In the genomic region with DNA sequence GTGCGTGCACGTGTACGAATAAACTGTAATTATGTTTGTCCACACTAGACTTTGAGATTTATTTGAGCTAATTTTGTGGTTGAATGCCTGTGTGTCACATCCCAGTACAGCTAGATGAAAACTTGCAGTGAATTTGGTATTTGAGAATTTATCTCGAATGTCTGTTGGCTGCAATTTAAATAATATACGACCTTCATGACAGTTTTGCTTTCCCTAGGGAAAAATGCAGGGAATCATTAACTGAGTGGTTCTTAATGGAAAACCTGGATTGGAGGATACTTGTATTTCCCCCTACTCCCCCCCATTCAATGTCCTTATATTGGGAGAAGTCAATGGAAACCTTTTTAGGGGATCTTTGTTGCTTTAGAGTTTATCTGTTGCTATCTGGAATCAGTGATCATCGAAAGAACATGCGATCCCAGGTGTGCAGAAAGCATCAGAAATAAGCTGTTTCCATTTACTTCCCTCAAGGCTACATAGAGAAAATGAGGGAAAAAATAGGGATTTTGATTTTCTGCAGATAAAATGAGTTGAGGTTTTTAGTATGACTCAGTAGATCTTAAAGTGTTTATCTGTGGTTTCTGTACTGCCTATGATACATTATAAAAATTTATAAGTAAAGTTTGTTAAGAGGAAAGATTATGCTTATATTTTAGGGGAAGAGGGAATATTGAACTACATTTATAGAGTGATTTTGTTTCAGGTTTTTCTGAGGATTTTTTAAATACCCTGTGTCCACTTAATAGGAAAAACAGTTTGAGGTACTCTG, we compare ENCODE assay signal across 8 cellular contexts.
DNase-seq lines count a peak whose midpoint lies in the region; TF ChIP-seq lines count a peak whose summit lies in the region.
"Not testable (repeated sequence)": the region's sequence is repeated elsewhere in the genome, so short reads cannot be mapped to it uniquely, and the experiment has no call there.

No MANE protein-coding gene starts in this region.

- peaks cover 37% of the 10 kb centered on the region for H4K20me1 ChIP-seq in BLaER1

- not testable (repeated sequence) for H2BK120ac ChIP-seq in mesendoderm (ENCODE audit: low read depth, low read length)

- not testable (repeated sequence) for H2BK15ac ChIP-seq in mesendoderm (replicated peaks; ENCODE audit: low read depth)

- H3K9me3 Mint-ChIP-seq in activated CD4-positive, alpha-beta memory T cell treated with anti-CD3 and anti-CD28 coated beads for 36 hours; MCF 10A (ENCODE audit: unreplicated experiment): not testable (repeated sequence)

- H3K27ac Mint-ChIP-seq in activated CD4-positive, alpha-beta memory T cell treated with anti-CD3 and anti-CD28 coated beads for 36 hours: not testable (repeated sequence)
- peak overlapping the region; percentile 89 for H3K27ac Mint-ChIP-seq in MCF 10A (ENCODE audit: low read depth, unreplicated experiment)

- H2AK5ac ChIP-seq in mesendoderm (ENCODE audit: low read length): not testable (repeated sequence)

- peaks cover 12% of the 10 kb centered on the region for H3K79me2 ChIP-seq in mesendoderm (ENCODE audit: control insufficient read depth, insufficient read depth, low read length)

- 0 out of 2 replicates have a peak overlapping the region, but pooled peaks have one; percentile 57 for H3K9ac ChIP-seq in BLaER1
- peak overlapping the region; percentile 2 for H3K9ac ChIP-seq in NT2/D1 (ENCODE audit: insufficient read length, low read depth)
- peak overlapping the region; percentile 53 for H3K9ac ChIP-seq in mesendoderm (ENCODE audit: low read length)
- peak overlapping the region in 2 of 3 donors; percentile 14 to 35 for H3K9ac ChIP-seq in skeletal muscle tissue (ENCODE audit: low read depth in 1 of 3, low read length in 3 of 3)

- not testable (repeated sequence) for H3K79me1 ChIP-seq in mesendoderm (ENCODE audit: low read length)

- BruUV-seq in MCF 10A (replicated peaks; lab: Mats Ljungman, UMichigan): TSS peak; percentile 36

- no CpG with 5 or more reads among the region's 7 CpGs for WGBS in mesendoderm (ENCODE audit: extremely low coverage, insufficient coverage, low lambda C conversion rate)

- not testable (repeated sequence) for H3K27me3 ChIP-seq in BLaER1; NT2/D1 (ENCODE audit: insufficient read depth, insufficient read length); mesendoderm (ENCODE audit: insufficient read depth, low read length, poor library complexity); skeletal muscle tissue (ENCODE audit: control insufficient read depth in 3 of 3, insufficient read depth in 3 of 3, low read length in 3 of 3)

- not testable (repeated sequence) for H3K27ac ChIP-seq in BLaER1; mesendoderm (ENCODE audit: low read depth, low read length); skeletal muscle tissue (ENCODE audit: low read depth, low read length)
- H3K27ac ChIP-seq in HEK293 (ENCODE audit: extremely low read depth, low read depth, low read length): 0 out of 2 replicates have a peak overlapping the region, but pooled peaks have one; percentile 53

- H3K4me3 ChIP-seq in BLaER1 (peak overlapping the region; percentile 72), HEK293 (ENCODE audit: low read depth, low read length) (peak overlapping the region; percentile 46), fibroblast of pulmonary artery (replicated peaks; ENCODE audit: low read depth, low read length) (peak overlapping the region; percentile 44), skeletal muscle tissue (ENCODE audit: low read length in 3 of 3) (peak overlapping the region in 1 of 3 donors; percentile 43)
- not testable (repeated sequence) for H3K4me3 ChIP-seq in NT2/D1 (ENCODE audit: insufficient read length, low read depth); mesendoderm (ENCODE audit: low read length)

- peaks cover 12% of the 10 kb centered on the region for H3K4me1 Mint-ChIP-seq in activated CD4-positive, alpha-beta memory T cell treated with anti-CD3 and anti-CD28 coated beads for 36 hours (ENCODE audit: low read depth)
- peaks cover 12% of the 10 kb centered on the region for H3K4me1 Mint-ChIP-seq in MCF 10A (ENCODE audit: insufficient read depth, unreplicated experiment)

- peaks cover 40% of the 10 kb centered on the region for H3K4me1 ChIP-seq in BLaER1
- H3K4me1 ChIP-seq in HEK293 (ENCODE audit: control insufficient read depth, insufficient read depth, low read length); NT2/D1 (ENCODE audit: insufficient read depth, insufficient read length); mesendoderm (ENCODE audit: control insufficient read depth, low read depth, low read length); skeletal muscle tissue (ENCODE audit: control insufficient read depth in 3 of 3, insufficient read depth in 3 of 3, low read length in 3 of 3): not testable (repeated sequence)

- not testable (repeated sequence) for H3K36me3 Mint-ChIP-seq in activated CD4-positive, alpha-beta memory T cell treated with anti-CD3 and anti-CD28 coated beads for 36 hours; MCF 10A (ENCODE audit: insufficient read depth, unreplicated experiment)

- CTCF ChIA-PET in HEK293 (lab: Yijun Ruan, JAX) (interaction anchor here (0.7 kb wide), 2 partner anchors 82 to 126 kb away, joined by 3 to 4 read pairs; no protein-coding TSS in a partner anchor), MCF 10A (lab: Yijun Ruan, JAX) (interaction anchor here (0.6 kb wide), 1 partner anchor 60 kb away, joined by 3 read pairs; no protein-coding TSS in a partner anchor)
- CTCF ChIA-PET in activated CD4-positive, alpha-beta memory T cell treated with anti-CD3 and anti-CD28 coated beads for 36 hours (lab: Charles Lee): not testable (repeated sequence)

- not testable (repeated sequence) for H4K8ac ChIP-seq in mesendoderm (ENCODE audit: low read depth, low read length)

- not testable (repeated sequence) for H3K36me3 ChIP-seq in BLaER1; HEK293 (ENCODE audit: control insufficient read depth in 2 of 2, insufficient read depth in 1 of 2, low read length in 2 of 2); NT2/D1 (ENCODE audit: insufficient read depth, insufficient read length, low read length); mesendoderm (ENCODE audit: control insufficient read depth, insufficient read depth, low read length); skeletal muscle tissue (ENCODE audit: control insufficient read depth in 3 of 3, insufficient read depth in 3 of 3, low read length in 3 of 3)

- H3K27me3 Mint-ChIP-seq in activated CD4-positive, alpha-beta memory T cell treated with anti-CD3 and anti-CD28 coated beads for 36 hours; MCF 10A (ENCODE audit: insufficient read depth, unreplicated experiment): not testable (repeated sequence)

- not testable (repeated sequence) for H2BK5ac ChIP-seq in mesendoderm (ENCODE audit: low read length)

- DNase-seq in NT2/D1 (ENCODE audit: low read depth, low spot score); activated CD4-positive, alpha-beta memory T cell treated with anti-CD3 and anti-CD28 coated beads for 36 hours; fibroblast of pulmonary artery (ENCODE audit: low read depth); mesendoderm: not testable (repeated sequence)
- DNase-seq in MCF 10A (ENCODE audit: unreplicated experiment): peak; percentile 8

- not testable (repeated sequence) for H3K4ac ChIP-seq in mesendoderm (ENCODE audit: low read depth, low read length)

- peak overlapping the region; percentile 37 for H3K56ac ChIP-seq in mesendoderm (ENCODE audit: low read length)

- not testable (repeated sequence) for H4K5ac ChIP-seq in mesendoderm (ENCODE audit: low read length)

- intact Hi-C loops in activated CD4-positive, alpha-beta memory T cell treated with anti-CD3 and anti-CD28 coated beads for 36 hours (cut with micrococcal nuclease); MCF 10A (cut with micrococcal nuclease): not testable (repeated sequence)

- not testable (repeated sequence) for TF ChIP-seq CTCF in HEK293 (tag by site-specific recombination; IDR thresholded peaks at IDR 0.05); MCF 10A (IDR thresholded peaks at IDR 0.05; ENCODE audit: unreplicated experiment); fibroblast of pulmonary artery (IDR thresholded peaks at IDR 0.05; ENCODE audit: low read length, missing control alignments)

- H3K23ac ChIP-seq in mesendoderm (ENCODE audit: low read length): not testable (repeated sequence)

- H3K4me3 Mint-ChIP-seq in activated CD4-positive, alpha-beta memory T cell treated with anti-CD3 and anti-CD28 coated beads for 36 hours: peak overlapping the region; percentile 66
- peak overlapping the region; percentile 96 for H3K4me3 Mint-ChIP-seq in MCF 10A (ENCODE audit: unreplicated experiment)

- H3K18ac ChIP-seq in mesendoderm (ENCODE audit: low read length): not testable (repeated sequence)

- POLR2A ChIA-PET in HEK293 (lab: Yijun Ruan, JAX) (interaction anchor here (0.7 kb wide), 1 partner anchor 117 kb away, joined by 3 read pairs; no protein-coding TSS in a partner anchor), MCF 10A (lab: Yijun Ruan, JAX) (interaction anchor here (0.7 to 1.1 kb wide), 3 partner anchors 114 to 223 kb away, joined by 3 read pairs; no protein-coding TSS in a partner anchor)
- POLR2A ChIA-PET in activated CD4-positive, alpha-beta memory T cell treated with anti-CD3 and anti-CD28 coated beads for 36 hours (lab: Charles Lee): not testable (repeated sequence)

- peak overlapping the region; percentile 90 for H3K4me2 ChIP-seq in BLaER1
- peak overlapping the region; percentile 7 for H3K4me2 ChIP-seq in mesendoderm (ENCODE audit: low read length)

- H3K9me3 ChIP-seq in BLaER1; HEK293 (ENCODE audit: control insufficient read depth, insufficient read depth, low read depth, low read length); NT2/D1 (ENCODE audit: insufficient read depth, low read length); skeletal muscle tissue (ENCODE audit: control insufficient read depth in 3 of 3, low read length in 3 of 3): not testable (repeated sequence)

Comparison
In these comparisons a context has a peak if more than half of its experiments do, and no peak if none do; other contexts are left out.
1. H3K9ac ChIP-seq: peak in every context shown above with its lines; median percentile 57 in BLaER1; 53 in mesendoderm; 24 in skeletal muscle tissue; 2 in NT2/D1.